ENCODE assay signal across 2 cellular contexts in genomic region chr11:9567401-9567800, GRCh38.
TF ChIP-seq lines count a peak whose summit lies in the region.

No MANE protein-coding gene starts in this region.

TF ChIP-seq in K562, 482 proteins besides CTCF, POLR2A, EP300 and RAD21:
- TF ChIP-seq, protein P1, sequence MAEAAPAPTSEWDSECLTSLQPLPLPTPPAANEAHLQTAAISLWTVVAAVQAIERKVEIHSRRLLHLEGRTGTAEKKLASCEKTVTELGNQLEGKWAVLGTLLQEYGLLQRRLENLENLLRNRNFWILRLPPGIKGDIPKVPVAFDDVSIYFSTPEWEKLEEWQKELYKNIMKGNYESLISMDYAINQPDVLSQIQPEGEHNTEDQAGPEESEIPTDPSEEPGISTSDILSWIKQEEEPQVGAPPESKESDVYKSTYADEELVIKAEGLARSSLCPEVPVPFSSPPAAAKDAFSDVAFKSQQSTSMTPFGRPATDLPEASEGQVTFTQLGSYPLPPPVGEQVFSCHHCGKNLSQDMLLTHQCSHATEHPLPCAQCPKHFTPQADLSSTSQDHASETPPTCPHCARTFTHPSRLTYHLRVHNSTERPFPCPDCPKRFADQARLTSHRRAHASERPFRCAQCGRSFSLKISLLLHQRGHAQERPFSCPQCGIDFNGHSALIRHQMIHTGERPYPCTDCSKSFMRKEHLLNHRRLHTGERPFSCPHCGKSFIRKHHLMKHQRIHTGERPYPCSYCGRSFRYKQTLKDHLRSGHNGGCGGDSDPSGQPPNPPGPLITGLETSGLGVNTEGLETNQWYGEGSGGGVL (CRISPR knock-in tag; IDR thresholded peaks at IDR 0.05): no peak
- TF ChIP-seq CBX2 (IDR thresholded peaks at IDR 0.05; ENCODE audit: insufficient read depth, low read length, poor library complexity, severe bottlenecking): no peak
- TF ChIP-seq ETV6 (IDR thresholded peaks at IDR 0.05; ENCODE audit: borderline replicate concordance in 1 of 2, low read depth in 2 of 2, low read length in 1 of 2): no peak
- no peak for TF ChIP-seq ETV6 (CRISPR knock-in tag; IDR thresholded peaks at IDR 0.05; ENCODE audit: borderline replicate concordance)
- TF ChIP-seq SNIP1 (IDR thresholded peaks at IDR 0.05; ENCODE audit: low read depth): no peak
- no peak for TF ChIP-seq FOXM1 (IDR thresholded peaks at IDR 0.05; ENCODE audit: low read depth)
- no peak for TF ChIP-seq FOXM1 (CRISPR knock-in tag; IDR thresholded peaks at IDR 0.05; ENCODE audit: low read depth)
- TF ChIP-seq ZNF318 (IDR thresholded peaks at IDR 0.05; ENCODE audit: borderline replicate concordance in 1 of 2, low read depth in 1 of 2): no peak
- TF ChIP-seq HOMEZ (CRISPR knock-in tag; IDR thresholded peaks at IDR 0.05): no peak

TF ChIP-seq in HepG2, 621 proteins besides CTCF, POLR2A, EP300 and RAD21:
- TF ChIP-seq ZNF687 (CRISPR knock-in tag; IDR thresholded peaks at IDR 0.05) (peak; percentile 6; the same call in 1 of the 2 replicates), ZNF646 (CRISPR knock-in tag; IDR thresholded peaks at IDR 0.05) (no peak), ZMYM3 (CRISPR knock-in tag; IDR thresholded peaks at IDR 0.05) (0 out of 2 replicates have a peak, but pooled peaks have one; percentile 23), GPN1 (CRISPR knock-in tag; IDR thresholded peaks at IDR 0.05; ENCODE audit: borderline replicate concordance) (no peak)
- TF ChIP-seq, protein P2, sequence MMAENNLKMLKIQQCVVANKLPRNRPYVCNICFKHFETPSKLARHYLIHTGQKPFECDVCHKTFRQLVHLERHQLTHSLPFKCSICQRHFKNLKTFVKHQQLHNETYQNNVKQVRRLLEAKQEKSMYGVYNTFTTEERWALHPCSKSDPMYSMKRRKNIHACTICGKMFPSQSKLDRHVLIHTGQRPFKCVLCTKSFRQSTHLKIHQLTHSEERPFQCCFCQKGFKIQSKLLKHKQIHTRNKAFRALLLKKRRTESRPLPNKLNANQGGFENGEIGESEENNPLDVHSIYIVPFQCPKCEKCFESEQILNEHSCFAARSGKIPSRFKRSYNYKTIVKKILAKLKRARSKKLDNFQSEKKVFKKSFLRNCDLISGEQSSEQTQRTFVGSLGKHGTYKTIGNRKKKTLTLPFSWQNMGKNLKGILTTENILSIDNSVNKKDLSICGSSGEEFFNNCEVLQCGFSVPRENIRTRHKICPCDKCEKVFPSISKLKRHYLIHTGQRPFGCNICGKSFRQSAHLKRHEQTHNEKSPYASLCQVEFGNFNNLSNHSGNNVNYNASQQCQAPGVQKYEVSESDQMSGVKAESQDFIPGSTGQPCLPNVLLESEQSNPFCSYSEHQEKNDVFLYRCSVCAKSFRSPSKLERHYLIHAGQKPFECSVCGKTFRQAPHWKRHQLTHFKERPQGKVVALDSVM (CRISPR knock-in tag; IDR thresholded peaks at IDR 0.05): peak; percentile 86
